Comparison of ENCODE assay signal across 1 cellular context in genomic region chr18:12991839-12992216, GRCh38.
TF ChIP-seq lines count a peak whose summit lies in the region.

No MANE protein-coding gene starts in this region.

TF ChIP-seq in HepG2, 621 proteins besides CTCF, POLR2A, EP300 and RAD21:
- TF ChIP-seq ZNF75D (CRISPR knock-in tag; IDR thresholded peaks at IDR 0.05; ENCODE audit: borderline replicate concordance) (no peak), ISL2 (CRISPR knock-in tag; IDR thresholded peaks at IDR 0.05) (no peak), IKZF1 (IDR thresholded peaks at IDR 0.05) (no peak), STAT6 (CRISPR knock-in tag; IDR thresholded peaks at IDR 0.05; ENCODE audit: borderline replicate concordance) (0 out of 2 replicates have a peak, but pooled peaks have one; percentile 50), PBX3 (CRISPR knock-in tag; IDR thresholded peaks at IDR 0.05; ENCODE audit: borderline replicate concordance) (peak; percentile 12; the same call in 1 of the 2 replicates), YEATS2 (CRISPR knock-in tag; IDR thresholded peaks at IDR 0.05; ENCODE audit: borderline replicate concordance) (no peak), KLF12 (CRISPR knock-in tag; IDR thresholded peaks at IDR 0.05; ENCODE audit: borderline replicate concordance) (peak; percentile 4; the same call in 1 of the 2 replicates), ZNF816 (CRISPR knock-in tag; IDR thresholded peaks at IDR 0.05; ENCODE audit: borderline replicate concordance) (0 out of 2 replicates have a peak, but pooled peaks have one; percentile 54), THAP11 (CRISPR knock-in tag; IDR thresholded peaks at IDR 0.05) (no peak), KLF16 (CRISPR knock-in tag; IDR thresholded peaks at IDR 0.05) (no peak), ZNF224 (CRISPR knock-in tag; IDR thresholded peaks at IDR 0.05) (0 out of 2 replicates have a peak, but pooled peaks have one; percentile 2), ZBTB10 (CRISPR knock-in tag; IDR thresholded peaks at IDR 0.05; ENCODE audit: borderline replicate concordance) (no peak), ZNF572 (CRISPR knock-in tag; IDR thresholded peaks at IDR 0.05) (no peak), MED13 (CRISPR knock-in tag; IDR thresholded peaks at IDR 0.05) (no peak), ZNF713 (CRISPR knock-in tag; IDR thresholded peaks at IDR 0.05) (no peak), ZNF746 (CRISPR knock-in tag; IDR thresholded peaks at IDR 0.05) (no peak), ZNF670 (CRISPR knock-in tag; IDR thresholded peaks at IDR 0.05; ENCODE audit: borderline replicate concordance) (0 out of 2 replicates have a peak, but pooled peaks have one; percentile 79), HHEX (CRISPR knock-in tag; IDR thresholded peaks at IDR 0.05) (no peak), MIXL1 (CRISPR knock-in tag; IDR thresholded peaks at IDR 0.05) (no peak), ZBTB37 (CRISPR knock-in tag; IDR thresholded peaks at IDR 0.05) (no peak), ZNF703 (CRISPR knock-in tag; IDR thresholded peaks at IDR 0.05; ENCODE audit: borderline replicate concordance) (no peak), CHD2 (IDR thresholded peaks at IDR 0.05; ENCODE audit: low read depth, low read length) (no peak)
